In the genomic region with DNA sequence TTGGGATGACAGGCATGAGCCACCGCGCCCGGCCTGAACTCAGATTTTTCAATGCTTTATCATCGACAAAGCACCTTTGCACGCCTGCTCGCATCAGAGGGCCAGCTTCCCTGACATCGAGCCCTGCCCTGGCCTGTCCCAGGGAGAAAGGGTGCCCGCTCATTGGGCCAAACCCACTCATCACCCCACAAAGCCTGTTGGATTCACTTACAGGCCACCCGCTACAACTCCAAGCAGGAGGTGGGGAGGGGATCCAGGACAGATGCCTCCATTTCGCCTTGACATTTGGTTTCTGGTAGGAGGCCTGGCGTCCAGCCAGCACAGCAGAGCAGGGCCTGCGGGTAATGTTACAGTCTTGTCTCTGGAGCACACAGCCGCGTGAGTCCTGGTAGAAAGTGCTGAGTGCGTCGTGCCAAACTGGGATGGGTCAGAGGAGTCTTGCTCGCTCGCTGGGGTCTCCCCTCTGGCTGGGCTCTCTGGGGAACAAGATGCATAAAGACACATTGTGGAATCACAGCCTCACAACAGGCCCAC, we compare ENCODE assay signal across 9 cellular contexts. TPM values are rescaled to one million over a fixed set of nuclear protein-coding genes. Genes with fewer than 3 reads are reported as not detected.
DNase-seq lines count a peak whose midpoint lies in the region; ATAC-seq and TF ChIP-seq lines count a peak whose summit lies in the region.
"Had no signal": no experiment of that assay in that cellular context is flagged by ENCODE, and none has a peak within 500 bp of the region (broad histone marks: within the 10 kb centered on the region; RNA-seq: fewer than 3 reads in every experiment).

No MANE protein-coding gene starts in this region.

- peak overlapping the region; percentile 33 to 96 (median 90) for H3K27ac Mint-ChIP-seq in brain

- no peak overlapping the region for H3K4me3 ChIP-seq in left lung
- H3K4me3 ChIP-seq: thoracic aorta had no signal

- no peaks in the 10 kb centered on the region for H3K27me3 Mint-ChIP-seq in brain

- peak overlapping the region in 1 of 2 donors; percentile 4 for H3K27ac ChIP-seq in left lung
- H3K27ac ChIP-seq: thoracic aorta had no signal

- no peaks in the 10 kb centered on the region for H3K36me3 Mint-ChIP-seq in brain

- H3K4me3 Mint-ChIP-seq in brain = peak overlapping the region in 4 of 5 experiments; percentile 6 to 55 (median 54)

- peaks cover 0 to 4% of the 10 kb centered on the region in 2 donors for H3K27me3 ChIP-seq in left lung

- no peaks in the 10 kb centered on the region for H3K9me3 ChIP-seq in left lung
- H3K9me3 ChIP-seq: thoracic aorta had no signal

- peak; percentile 39 for DNase-seq in Ammon's horn (ENCODE audit: low spot score)
- peak; percentile 20 for DNase-seq in NCI-H2081 treated with DMSO at 0.1 percent for 48 hours (lab: John Stamatoyannopoulos, UW)
- DNase-seq in left lung = no peak
- DNase-seq in stimulated activated naive CD4-positive, alpha-beta T cell (lab: John Stamatoyannopoulos, UW) = no peak
- DNase-seq in activated CD4-positive, CD25-positive, alpha-beta regulatory T cell treated with anti-CD3 and anti-CD28 coated beads, Interleukin-2, amount 50 U/mL, for 72 hours = no peak

- no peaks in the 10 kb centered on the region for H3K36me3 ChIP-seq in left lung
- H3K36me3 ChIP-seq: thoracic aorta had no signal

- ATAC-seq in left lung = peak; percentile 10
- no peak for ATAC-seq in GM18519 (IDR thresholded peaks at IDR 0.05; ENCODE audit: low FRiP score, unreplicated experiment)
- ATAC-seq in HG03571 (IDR thresholded peaks at IDR 0.05; ENCODE audit: unreplicated experiment) = no peak

- TF ChIP-seq CTCF in brain (conservative IDR thresholded peaks at IDR 0.05) (no peak), left lung (IDR thresholded peaks at IDR 0.05) (no peak)

- H3K4me1 Mint-ChIP-seq in brain = peaks cover 71% of the 10 kb centered on the region

- intact Hi-C loops in left lung (cut with DNase I) = no loop called here

- peaks cover 8 to 20% of the 10 kb centered on the region in 2 donors for H3K4me1 ChIP-seq in left lung

- peaks cover 0 to 3% (median 0%) of the 10 kb centered on the region in 5 experiments for H3K9me3 Mint-ChIP-seq in brain

RNA-seq across cellular contexts. Expression of gene SMTNL2, which starts 19.8 kb away (rescaled TPM):
- polyA plus RNA-seq in brain (ENCODE audit: insufficient read depth, low read depth, low replicate concordance) = 3.6 TPM
- total RNA-seq in left lung = 1 to 10 TPM; 5.5 to 5.7 TPM

RNA-seq across cellular contexts. Expression of gene ALOX15, which starts 37.3 kb away (rescaled TPM):
- not detected for polyA plus RNA-seq in brain (ENCODE audit: insufficient read depth, low read depth, low replicate concordance)
- total RNA-seq in left lung = 1 to 10 TPM in 1 of 2 donors, under 1 TPM in 1; 0.15 to 4.8 TPM
- total RNA-seq: thoracic aorta had no signal

RNA-seq across cellular contexts. Expression of gene GGT6, which starts 43.8 kb away (rescaled TPM):
- 0.17 TPM for polyA plus RNA-seq in brain (ENCODE audit: insufficient read depth, low read depth, low replicate concordance)
- 10 to 100 TPM in 1 of 2 donors, 1 to 10 TPM in 1; 1.8 to 17.4 TPM for total RNA-seq in left lung
- total RNA-seq: thoracic aorta had no signal

RNA-seq across cellular contexts. Expression of gene MYBBP1A, which starts 49.0 kb away (rescaled TPM):
- polyA plus RNA-seq in brain (ENCODE audit: insufficient read depth, low read depth, low replicate concordance) = 35.0 TPM
- 10 to 100 TPM; 34.7 to 53.8 TPM for total RNA-seq in left lung

Comparison
In these comparisons a context has a peak if more than half of its experiments do, and no peak if none do; other contexts are left out.
1. DNase-seq: peak in Ammon's horn (single experiment) and NCI-H2081 treated with DMSO at 0.1 percent for 48 hours (single experiment); none in left lung (0 of 2), stimulated activated naive CD4-positive, alpha-beta T cell (0 of 6) and activated CD4-positive, CD25-positive, alpha-beta regulatory T cell treated with anti-CD3 and anti-CD28 coated beads, Interleukin-2, amount 50 U/mL, for 72 hours (single experiment).